In genomic region chr12:69275471-69275891, GRCh38 we compare ENCODE assay signal across 1 cellular context.
TF ChIP-seq lines count a peak whose summit lies in the region.

No MANE protein-coding gene starts in this region.

TF ChIP-seq in H1, 55 proteins besides CTCF, POLR2A, EP300 and RAD21:
- TF ChIP-seq, protein P1, sequence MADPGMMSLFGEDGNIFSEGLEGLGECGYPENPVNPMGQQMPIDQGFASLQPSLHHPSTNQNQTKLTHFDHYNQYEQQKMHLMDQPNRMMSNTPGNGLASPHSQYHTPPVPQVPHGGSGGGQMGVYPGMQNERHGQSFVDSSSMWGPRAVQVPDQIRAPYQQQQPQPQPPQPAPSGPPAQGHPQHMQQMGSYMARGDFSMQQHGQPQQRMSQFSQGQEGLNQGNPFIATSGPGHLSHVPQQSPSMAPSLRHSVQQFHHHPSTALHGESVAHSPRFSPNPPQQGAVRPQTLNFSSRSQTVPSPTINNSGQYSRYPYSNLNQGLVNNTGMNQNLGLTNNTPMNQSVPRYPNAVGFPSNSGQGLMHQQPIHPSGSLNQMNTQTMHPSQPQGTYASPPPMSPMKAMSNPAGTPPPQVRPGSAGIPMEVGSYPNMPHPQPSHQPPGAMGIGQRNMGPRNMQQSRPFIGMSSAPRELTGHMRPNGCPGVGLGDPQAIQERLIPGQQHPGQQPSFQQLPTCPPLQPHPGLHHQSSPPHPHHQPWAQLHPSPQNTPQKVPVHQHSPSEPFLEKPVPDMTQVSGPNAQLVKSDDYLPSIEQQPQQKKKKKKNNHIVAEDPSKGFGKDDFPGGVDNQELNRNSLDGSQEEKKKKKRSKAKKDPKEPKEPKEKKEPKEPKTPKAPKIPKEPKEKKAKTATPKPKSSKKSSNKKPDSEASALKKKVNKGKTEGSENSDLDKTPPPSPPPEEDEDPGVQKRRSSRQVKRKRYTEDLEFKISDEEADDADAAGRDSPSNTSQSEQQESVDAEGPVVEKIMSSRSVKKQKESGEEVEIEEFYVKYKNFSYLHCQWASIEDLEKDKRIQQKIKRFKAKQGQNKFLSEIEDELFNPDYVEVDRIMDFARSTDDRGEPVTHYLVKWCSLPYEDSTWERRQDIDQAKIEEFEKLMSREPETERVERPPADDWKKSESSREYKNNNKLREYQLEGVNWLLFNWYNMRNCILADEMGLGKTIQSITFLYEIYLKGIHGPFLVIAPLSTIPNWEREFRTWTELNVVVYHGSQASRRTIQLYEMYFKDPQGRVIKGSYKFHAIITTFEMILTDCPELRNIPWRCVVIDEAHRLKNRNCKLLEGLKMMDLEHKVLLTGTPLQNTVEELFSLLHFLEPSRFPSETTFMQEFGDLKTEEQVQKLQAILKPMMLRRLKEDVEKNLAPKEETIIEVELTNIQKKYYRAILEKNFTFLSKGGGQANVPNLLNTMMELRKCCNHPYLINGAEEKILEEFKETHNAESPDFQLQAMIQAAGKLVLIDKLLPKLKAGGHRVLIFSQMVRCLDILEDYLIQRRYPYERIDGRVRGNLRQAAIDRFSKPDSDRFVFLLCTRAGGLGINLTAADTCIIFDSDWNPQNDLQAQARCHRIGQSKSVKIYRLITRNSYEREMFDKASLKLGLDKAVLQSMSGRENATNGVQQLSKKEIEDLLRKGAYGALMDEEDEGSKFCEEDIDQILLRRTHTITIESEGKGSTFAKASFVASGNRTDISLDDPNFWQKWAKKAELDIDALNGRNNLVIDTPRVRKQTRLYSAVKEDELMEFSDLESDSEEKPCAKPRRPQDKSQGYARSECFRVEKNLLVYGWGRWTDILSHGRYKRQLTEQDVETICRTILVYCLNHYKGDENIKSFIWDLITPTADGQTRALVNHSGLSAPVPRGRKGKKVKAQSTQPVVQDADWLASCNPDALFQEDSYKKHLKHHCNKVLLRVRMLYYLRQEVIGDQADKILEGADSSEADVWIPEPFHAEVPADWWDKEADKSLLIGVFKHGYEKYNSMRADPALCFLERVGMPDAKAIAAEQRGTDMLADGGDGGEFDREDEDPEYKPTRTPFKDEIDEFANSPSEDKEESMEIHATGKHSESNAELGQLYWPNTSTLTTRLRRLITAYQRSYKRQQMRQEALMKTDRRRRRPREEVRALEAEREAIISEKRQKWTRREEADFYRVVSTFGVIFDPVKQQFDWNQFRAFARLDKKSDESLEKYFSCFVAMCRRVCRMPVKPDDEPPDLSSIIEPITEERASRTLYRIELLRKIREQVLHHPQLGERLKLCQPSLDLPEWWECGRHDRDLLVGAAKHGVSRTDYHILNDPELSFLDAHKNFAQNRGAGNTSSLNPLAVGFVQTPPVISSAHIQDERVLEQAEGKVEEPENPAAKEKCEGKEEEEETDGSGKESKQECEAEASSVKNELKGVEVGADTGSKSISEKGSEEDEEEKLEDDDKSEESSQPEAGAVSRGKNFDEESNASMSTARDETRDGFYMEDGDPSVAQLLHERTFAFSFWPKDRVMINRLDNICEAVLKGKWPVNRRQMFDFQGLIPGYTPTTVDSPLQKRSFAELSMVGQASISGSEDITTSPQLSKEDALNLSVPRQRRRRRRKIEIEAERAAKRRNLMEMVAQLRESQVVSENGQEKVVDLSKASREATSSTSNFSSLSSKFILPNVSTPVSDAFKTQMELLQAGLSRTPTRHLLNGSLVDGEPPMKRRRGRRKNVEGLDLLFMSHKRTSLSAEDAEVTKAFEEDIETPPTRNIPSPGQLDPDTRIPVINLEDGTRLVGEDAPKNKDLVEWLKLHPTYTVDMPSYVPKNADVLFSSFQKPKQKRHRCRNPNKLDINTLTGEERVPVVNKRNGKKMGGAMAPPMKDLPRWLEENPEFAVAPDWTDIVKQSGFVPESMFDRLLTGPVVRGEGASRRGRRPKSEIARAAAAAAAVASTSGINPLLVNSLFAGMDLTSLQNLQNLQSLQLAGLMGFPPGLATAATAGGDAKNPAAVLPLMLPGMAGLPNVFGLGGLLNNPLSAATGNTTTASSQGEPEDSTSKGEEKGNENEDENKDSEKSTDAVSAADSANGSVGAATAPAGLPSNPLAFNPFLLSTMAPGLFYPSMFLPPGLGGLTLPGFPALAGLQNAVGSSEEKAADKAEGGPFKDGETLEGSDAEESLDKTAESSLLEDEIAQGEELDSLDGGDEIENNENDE (IDR thresholded peaks at IDR 0.05; ENCODE audit: insufficient replicate concordance, low read length) = no peak
- TF ChIP-seq KDM1A (IDR thresholded peaks at IDR 0.05; ENCODE audit: borderline replicate concordance, low read length) = no peak
- TF ChIP-seq TAF1 (IDR thresholded peaks at IDR 0.05; ENCODE audit: low read depth, low read length) = no peak
- TF ChIP-seq SP4 (IDR thresholded peaks at IDR 0.05; ENCODE audit: low read length) = no peak
- no peak for TF ChIP-seq RXRA (IDR thresholded peaks at IDR 0.05; ENCODE audit: insufficient read depth, low read depth, low read length)
- TF ChIP-seq FOSL1 (IDR thresholded peaks at IDR 0.05; ENCODE audit: insufficient read depth, low read depth, low read length) = no peak
- TF ChIP-seq POLR2AphosphoS5 (IDR thresholded peaks at IDR 0.05; ENCODE audit: low read depth, low read length) = peak; percentile 71
- no peak for TF ChIP-seq GABPA (IDR thresholded peaks at IDR 0.05; ENCODE audit: borderline replicate concordance, insufficient read depth, low read length)
- no peak for TF ChIP-seq CHD2 (IDR thresholded peaks at IDR 0.05; ENCODE audit: low read length)
